In genomic region chr12:106328735-106329134, GRCh38 we compare ENCODE assay signal across 17 cellular contexts. TPM values are rescaled to one million over a fixed set of nuclear protein-coding genes. Genes with fewer than 3 reads are reported as not detected.
DNase-seq lines count a peak whose midpoint lies in the region; TF ChIP-seq lines count a peak whose summit lies in the region.
"Had no signal": no experiment of that assay in that cellular context is flagged by ENCODE, and none has a peak within 500 bp of the region (broad histone marks: within the 10 kb centered on the region; RNA-seq: fewer than 3 reads in every experiment).

No MANE protein-coding gene starts in this region.

- DNase-seq in MCF 10A (ENCODE audit: unreplicated experiment): no peak
- DNase-seq in breast epithelium (ENCODE audit: low spot score in 2 of 2): no peak
- no peak for DNase-seq in adrenal gland
- DNase-seq in suprapubic skin (ENCODE audit: low spot score in 2 of 2): no peak
- DNase-seq in germinal center (ENCODE audit: low spot score): no peak
- no peak for DNase-seq in activated effector memory CD4-positive, alpha-beta T cell treated with Interleukin-2 at 50 U/mL for 16 hours
- DNase-seq in stimulated activated CD4-positive, alpha-beta T cell treated with anti-CD3 and anti-CD28 coated beads, Interleukin-4, amount 100 ng/mL, for 24 hours: no peak
- DNase-seq: CD4-positive, alpha-beta memory T cell; DMS79; MG63; NCI-H1694; NCI-H345; NCI-H526 treated with DMSO at 0.1 percent for 48 hours; PC-9 had no signal

- H3K4me3 ChIP-seq in breast epithelium (no peak overlapping the region), adrenal gland (no peak overlapping the region), suprapubic skin (no peak overlapping the region)
- H3K4me3 ChIP-seq: MG63, PC-9, SJCRH30 had no signal

- no peaks in the 10 kb centered on the region for H3K4me1 ChIP-seq in breast epithelium
- H3K4me1 ChIP-seq in adrenal gland (replicated peaks in 1 of 2): peaks cover 19 to 23% of the 10 kb centered on the region in 2 donors
- peaks cover 14% of the 10 kb centered on the region for H3K4me1 ChIP-seq in suprapubic skin
- H3K4me1 ChIP-seq: SJCRH30 had no signal

- no peaks in the 10 kb centered on the region for H3K27me3 Mint-ChIP-seq in MCF 10A (ENCODE audit: insufficient read depth, unreplicated experiment)
- H3K27me3 Mint-ChIP-seq: CD4-positive, alpha-beta memory T cell had no signal

- TF ChIP-seq CTCF in MCF 10A (IDR thresholded peaks at IDR 0.05; ENCODE audit: unreplicated experiment) (no peak), breast epithelium (IDR thresholded peaks at IDR 0.05) (no peak), adrenal gland (IDR thresholded peaks at IDR 0.05) (no peak), suprapubic skin (IDR thresholded peaks at IDR 0.05) (no peak)

- CTCF ChIA-PET in MCF 10A (lab: Yijun Ruan, JAX): interaction anchor here (0.7 kb wide), 1 partner anchor 45 kb away, joined by 4 read pairs; no protein-coding TSS in a partner anchor

- H3K4me3 Mint-ChIP-seq in MCF 10A (ENCODE audit: unreplicated experiment): no peak overlapping the region
- H3K4me3 Mint-ChIP-seq: CD4-positive, alpha-beta memory T cell had no signal

- no peak for TF ChIP-seq EP300 in suprapubic skin (IDR thresholded peaks at IDR 0.05)

- POLR2A ChIA-PET in MCF 10A (lab: Yijun Ruan, JAX): interaction anchor here (0.5 to 1.0 kb wide), 2 partner anchors 11 to 92 kb away, joined by 3 to 4 read pairs; no protein-coding TSS in a partner anchor

- TF ChIP-seq POLR2A in breast epithelium (IDR thresholded peaks at IDR 0.05): no peak
- TF ChIP-seq POLR2A in adrenal gland (IDR thresholded peaks at IDR 0.05): no peak
- no peak for TF ChIP-seq POLR2A in suprapubic skin (IDR thresholded peaks at IDR 0.05)

- no TSS peak for BruUV-seq in MCF 10A (replicated peaks; lab: Mats Ljungman, UMichigan)

- H3K27me3 ChIP-seq in breast epithelium (no peaks in the 10 kb centered on the region), adrenal gland (no peaks in the 10 kb centered on the region), layer of hippocampus (ENCODE audit: control insufficient read depth, insufficient read depth, low read length) (no peaks in the 10 kb centered on the region), suprapubic skin (no peaks in the 10 kb centered on the region)
- H3K27me3 ChIP-seq: MG63, SJCRH30 had no signal

- H3K27ac Mint-ChIP-seq in MCF 10A (ENCODE audit: low read depth, unreplicated experiment): peak overlapping the region; percentile 27

- intact Hi-C loops in MCF 10A (cut with micrococcal nuclease) (no loop called here), breast epithelium (cut with DNase I; ENCODE audit: low total_unique reads) (no loop called here), adrenal gland (cut with DNase I) (no loop called here)

- no peaks in the 10 kb centered on the region for H3K9me3 Mint-ChIP-seq in MCF 10A (ENCODE audit: unreplicated experiment)
- H3K9me3 Mint-ChIP-seq: CD4-positive, alpha-beta memory T cell had no signal

- H3K9me3 ChIP-seq in breast epithelium (no peaks in the 10 kb centered on the region), adrenal gland (replicated peaks in 1 of 3) (no peaks in the 10 kb centered on the region), suprapubic skin (no peaks in the 10 kb centered on the region)
- H3K9me3 ChIP-seq: MG63, SJCRH30 had no signal

- WGBS in adrenal gland, 4 donors: 79 to 90% (median 86%) methylated on average over 7 of the region's 7 CpGs
- WGBS in suprapubic skin: 83% methylated on average over 7 of the region's 7 CpGs

- no peaks in the 10 kb centered on the region for H3K4me1 Mint-ChIP-seq in MCF 10A (ENCODE audit: insufficient read depth, unreplicated experiment)

- no peak overlapping the region for H3K27ac ChIP-seq in breast epithelium
- H3K27ac ChIP-seq in adrenal gland: peak overlapping the region in 4 of 5 donors; percentile 18 to 71 (median 62)
- H3K27ac ChIP-seq in layer of hippocampus (ENCODE audit: low read depth, low read length): peak overlapping the region; percentile 5
- H3K27ac ChIP-seq in suprapubic skin: peak overlapping the region; percentile 58
- H3K27ac ChIP-seq: KMS-11, PC-9, SJCRH30 had no signal

- peaks cover 31% of the 10 kb centered on the region for H3K36me3 Mint-ChIP-seq in MCF 10A (ENCODE audit: insufficient read depth, unreplicated experiment)

- H3K36me3 ChIP-seq in breast epithelium: no peaks in the 10 kb centered on the region
- peaks cover 0 to 27% of the 10 kb centered on the region in 2 donors for H3K36me3 ChIP-seq in adrenal gland (replicated peaks in 1 of 2)
- peaks cover 59% of the 10 kb centered on the region for H3K36me3 ChIP-seq in suprapubic skin
- H3K36me3 ChIP-seq: SJCRH30 had no signal

RNA-seq across cellular contexts. Expression of gene TCP11L2, which starts 26.2 kb away (rescaled TPM):
- total RNA-seq in MCF 10A (2022): 10.2 and 11.4 TPM in 2 replicates
- total RNA-seq in breast epithelium: 10 to 100 TPM; 31.2 to 53.7 (median 35.4) TPM
- total RNA-seq in adrenal gland: 10 to 100 TPM; 13.1 to 70.4 (median 39.4) TPM
- 1 to 10 TPM; 2.3 to 10.0 (median 5.8) TPM for polyA plus RNA-seq in adrenal gland
- total RNA-seq in suprapubic skin: 10 to 100 TPM; 38.1 to 70.6 (median 61.2) TPM

RNA-seq across cellular contexts. Expression of gene POLR3B, which starts 28.8 kb away (rescaled TPM):
- 11.1 and 15.7 TPM in 2 replicates for total RNA-seq in MCF 10A (2022)
- total RNA-seq in breast epithelium: 1 to 10 TPM; 7.0 to 9.8 (median 9.2) TPM
- total RNA-seq in adrenal gland: 10 to 100 TPM in 7 of 8 donors, 1 to 10 TPM in 1; 9.8 to 22.4 (median 13.7) TPM
- 10 to 100 TPM in 1 of 3 donors, 1 to 10 TPM in 2; 2.6 to 33.8 (median 2.7) TPM for polyA plus RNA-seq in adrenal gland
- total RNA-seq in suprapubic skin: 10 to 100 TPM in 3 of 4 donors, 1 to 10 TPM in 1; 9.6 to 14.6 (median 12.6) TPM

Comparison
In these comparisons a context has a peak if more than half of its experiments do, and no peak if none do; other contexts are left out.
1. H3K27ac ChIP-seq: peak in adrenal gland (4 of 5), layer of hippocampus (single experiment) and suprapubic skin (single experiment); none in breast epithelium (0 of 2).